ENCODE assay signal across 23 cellular contexts in genomic region chr5:139451176-139451575, GRCh38. TPM values are rescaled to one million over a fixed set of nuclear protein-coding genes. Genes with fewer than 3 reads are reported as not detected.
"Had no signal": no experiment of that assay in that cellular context is flagged by ENCODE, and none has a peak within 500 bp of the region (broad histone marks: within the 10 kb centered on the region; RNA-seq: fewer than 3 reads in every experiment).

No MANE protein-coding gene starts in this region.

- FAIRE-seq: kidney had no signal

- ATAC-seq: left cardiac atrium; psoas muscle; stimulated activated effector memory CD8-positive, alpha-beta T cell treated with anti-CD3 and anti-CD28 coated beads, Interleukin-12 subunit alpha, Interleukin-12 subunit beta, amount 100 ng/mL, for 72 hours had no signal

- H3K27ac ChIP-seq: dorsolateral prefrontal cortex, hepatocyte, left ventricle myocardium inferior, lower lobe of right lung, neural progenitor cell, parathyroid adenoma, psoas muscle, right lobe of liver, tibial artery had no signal

- H3K9ac ChIP-seq: neural progenitor cell, parathyroid adenoma had no signal

- H3K36me3 ChIP-seq: left ventricle myocardium inferior, neural progenitor cell, right lobe of liver, tibial artery had no signal

- H3K79me2 ChIP-seq: hepatocyte, parathyroid adenoma had no signal

- H2AFZ ChIP-seq: hepatocyte, neural progenitor cell, parathyroid adenoma had no signal

- H3K9me3 ChIP-seq: left ventricle myocardium inferior, lower lobe of right lung, psoas muscle, right lobe of liver, tibial artery had no signal

- H3K4me2 ChIP-seq: hepatocyte, neural progenitor cell had no signal

- H3K27me3 ChIP-seq: dorsolateral prefrontal cortex, hepatocyte, neural progenitor cell, right lobe of liver, tibial artery had no signal

- DNase-seq: cortex of kidney; effector CD8-positive, alpha-beta T cell; foreskin melanocyte; head of caudate nucleus; kidney; left cardiac atrium; left ventricle myocardium inferior; lower lobe of right lung; midbrain; psoas muscle; retina; stimulated activated CD4-positive, alpha-beta T cell treated with anti-CD3 and anti-CD28 coated beads, Interleukin-4, amount 100 ng/mL, for 1 hour had no signal

- H3K4me3 ChIP-seq: dorsolateral prefrontal cortex, hepatocyte, left ventricle myocardium inferior, lower lobe of right lung, neural progenitor cell, psoas muscle, right lobe of liver, tibial artery had no signal

- H3K4me1 ChIP-seq: lower lobe of right lung, neural progenitor cell, parathyroid adenoma, psoas muscle, right lobe of liver, tibial artery had no signal

RNA-seq across cellular contexts. Expression of gene ECSCR, which starts 11.4 kb away (rescaled TPM):
- total RNA-seq: natural killer cell treated with Interleukin-12 subunit alpha and Interleukin-12 subunit beta and Interleukin-15 and Interleukin-18, amount 100 ng/mL, for 72 hours had no signal

RNA-seq across cellular contexts. Expression of gene SMIM33, which starts 19.6 kb away (rescaled TPM):
- total RNA-seq: dorsolateral prefrontal cortex; hepatocyte; left cardiac atrium; left ventricle myocardium inferior; lower lobe of right lung; natural killer cell treated with Interleukin-12 subunit alpha and Interleukin-12 subunit beta and Interleukin-15 and Interleukin-18, amount 100 ng/mL, for 72 hours; omental fat pad; psoas muscle; right lobe of liver; temporal lobe; urinary bladder had no signal
- polyA plus RNA-seq: hepatocyte, psoas muscle, urinary bladder had no signal
